Comparison of ENCODE assay signal across 19 cellular contexts in the genomic region with DNA sequence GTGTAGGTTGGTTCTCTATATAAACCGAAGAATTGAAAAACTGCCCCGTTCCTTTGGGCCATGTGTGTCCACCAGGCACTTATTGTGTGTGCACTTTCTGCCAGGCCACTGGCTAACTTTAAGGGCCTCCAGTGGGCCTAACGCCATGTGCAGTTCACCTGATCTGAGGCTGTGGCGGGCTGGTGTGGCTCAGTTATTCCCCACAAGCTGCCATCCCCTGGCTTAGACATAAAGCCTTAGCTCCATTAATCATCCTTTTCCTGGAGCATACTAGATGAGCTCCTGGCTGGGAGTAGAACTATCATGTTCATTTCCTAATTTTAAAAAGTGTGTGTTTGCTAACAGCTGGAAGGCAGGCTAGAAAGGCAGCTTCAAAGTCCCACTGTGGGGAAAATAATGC.
"Had no signal": no experiment of that assay in that cellular context is flagged by ENCODE, and none has a peak within 500 bp of the region (broad histone marks: within the 10 kb centered on the region; RNA-seq: fewer than 3 reads in every experiment).

No MANE protein-coding gene starts in this region.

- H3K4me1 ChIP-seq: pancreas, right lobe of liver had no signal

- H3K27me3 Mint-ChIP-seq: progenitor cell of endocrine pancreas had no signal

- H3K36me3 ChIP-seq: heart left ventricle, pancreas, right lobe of liver, stomach, thoracic aorta, transverse colon had no signal

- H3K27ac Mint-ChIP-seq: dendritic cell treated with granulocyte-macrophage colony-stimulating factor and Interleukin-4, amounts not matched to agents 40 ng/mL and 50 ng/mL, for 4 days; natural killer cell; progenitor cell of endocrine pancreas had no signal

- DNase-seq: cerebellar nuclear complex; foreskin melanocyte; heart left ventricle; hippocampal formation; left colon; left ventricle myocardium superior; mucosa of descending colon; natural killer cell; occipital lobe; pancreas; retina; right lobe of liver; stimulated activated naive CD4-positive, alpha-beta T cell; stomach; substantia nigra; transverse colon had no signal

- H3K27me3 ChIP-seq: right lobe of liver, stomach, transverse colon had no signal

- H3K27ac ChIP-seq: heart left ventricle, pancreas, right lobe of liver, thoracic aorta, transverse colon had no signal

- H3K36me3 Mint-ChIP-seq: natural killer cell had no signal

- ATAC-seq: heart left ventricle, left colon, left ventricle myocardium superior, mucosa of descending colon, natural killer cell, pancreas, right lobe of liver had no signal

- H3K4me3 ChIP-seq: heart left ventricle, mucosa of descending colon, pancreas, right lobe of liver, stomach, thoracic aorta, transverse colon had no signal

- H3K4me3 Mint-ChIP-seq: dendritic cell treated with granulocyte-macrophage colony-stimulating factor and Interleukin-4, amounts not matched to agents 40 ng/mL and 50 ng/mL, for 4 days; natural killer cell had no signal

- H3K9me3 Mint-ChIP-seq: dendritic cell treated with granulocyte-macrophage colony-stimulating factor and Interleukin-4, amounts not matched to agents 40 ng/mL and 50 ng/mL, for 4 days; natural killer cell had no signal

- H3K9me3 ChIP-seq: heart left ventricle, mucosa of descending colon, pancreas, right lobe of liver, stomach, thoracic aorta, transverse colon had no signal
